In the genomic region with DNA sequence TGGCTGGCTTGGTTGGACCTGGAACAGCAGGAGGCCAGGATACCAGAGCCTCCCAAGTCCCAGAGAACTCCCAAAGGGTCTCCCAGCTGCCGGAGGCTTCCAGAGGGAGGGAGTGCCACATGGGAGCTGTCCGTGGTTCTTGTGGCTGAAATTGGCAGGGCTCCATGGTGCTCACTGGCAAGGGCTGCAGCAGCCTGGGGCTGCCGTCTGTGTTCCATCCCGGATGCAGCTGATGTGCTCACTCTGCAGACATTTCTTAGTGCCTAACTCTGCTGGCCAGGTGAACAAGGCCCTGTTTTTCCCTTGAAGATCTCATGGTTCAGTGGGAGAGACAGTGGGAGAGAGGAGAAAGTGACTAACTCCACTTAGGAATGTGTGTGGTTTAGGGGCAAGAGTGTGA, we compare ENCODE assay signal across 9 cellular contexts.
A peak's percentile ranks its signal among the peaks of the same experiment; 100 is the strongest.
DNase-seq lines count a peak whose midpoint lies in the region; TF ChIP-seq lines count a peak whose summit lies in the region.
"Had no signal": no experiment of that assay in that cellular context is flagged by ENCODE, and none has a peak within 500 bp of the region (broad histone marks: within the 10 kb centered on the region; RNA-seq: fewer than 3 reads in every experiment).

No MANE protein-coding gene starts in this region.

- H3K9me3 ChIP-seq in BLaER1 (no peaks in the 10 kb centered on the region), vagina (no peaks in the 10 kb centered on the region)

- H3K4me3 ChIP-seq in BLaER1 (no peak overlapping the region), vagina (no peak overlapping the region)

- no peaks in the 10 kb centered on the region for H3K4me1 Mint-ChIP-seq in activated naive CD8-positive, alpha-beta T cell treated with anti-CD3 and anti-CD28 coated beads for 36 hours

- DNase-seq in HuH-7 (ENCODE audit: low spot score) (peak; percentile 25), T47D (ENCODE audit: low read depth in 1 of 2, low spot score in 1 of 2) (peak; percentile 29 to 73), medulla oblongata (ENCODE audit: extremely low spot score) (peak; percentile 56), activated gamma-delta T cell treated with Interleukin-2 at 50 U/mL for 16 hours (no peak), vagina (ENCODE audit: extremely low spot score in 2 of 2) (no peak)
- no peak for DNase-seq in activated effector memory CD4-positive, alpha-beta T cell treated with anti-CD3 and anti-CD28 coated beads, Interleukin-2, amount 50 U/mL, for 16 hours
- no peak for DNase-seq in activated naive CD8-positive, alpha-beta T cell treated with anti-CD3 and anti-CD28 coated beads for 36 hours
- DNase-seq: activated T-cell treated with anti-CD3 and anti-CD28 coated beads, Interleukin-2, amount 50 U/mL, for 24 hours had no signal

- peaks cover 15% of the 10 kb centered on the region for H3K27me3 Mint-ChIP-seq in activated naive CD8-positive, alpha-beta T cell treated with anti-CD3 and anti-CD28 coated beads for 36 hours

- H3K9ac ChIP-seq in BLaER1: no peak overlapping the region

- H3K4me3 Mint-ChIP-seq in activated naive CD8-positive, alpha-beta T cell treated with anti-CD3 and anti-CD28 coated beads for 36 hours: no peak overlapping the region
- H3K4me3 Mint-ChIP-seq: activated T-cell treated with anti-CD3 and anti-CD28 coated beads, Interleukin-2, amount 50 U/mL, for 24 hours had no signal

- H3K9me3 Mint-ChIP-seq in activated naive CD8-positive, alpha-beta T cell treated with anti-CD3 and anti-CD28 coated beads for 36 hours: no peaks in the 10 kb centered on the region
- H3K9me3 Mint-ChIP-seq: activated T-cell treated with anti-CD3 and anti-CD28 coated beads, Interleukin-2, amount 50 U/mL, for 24 hours had no signal

- intact Hi-C loops in vagina (cut with DNase I): no loop called here

- H3K4me2 ChIP-seq in BLaER1: peak overlapping the region; percentile 36

- no peak overlapping the region for H3K27ac Mint-ChIP-seq in activated naive CD8-positive, alpha-beta T cell treated with anti-CD3 and anti-CD28 coated beads for 36 hours
- H3K27ac Mint-ChIP-seq: activated T-cell treated with anti-CD3 and anti-CD28 coated beads, Interleukin-2, amount 50 U/mL, for 24 hours had no signal

- no peaks in the 10 kb centered on the region for H3K36me3 Mint-ChIP-seq in activated naive CD8-positive, alpha-beta T cell treated with anti-CD3 and anti-CD28 coated beads for 36 hours

- no peak for TF ChIP-seq CTCF in vagina (IDR thresholded peaks at IDR 0.05)

- H3K36me3 ChIP-seq in BLaER1 (no peaks in the 10 kb centered on the region), vagina (no peaks in the 10 kb centered on the region)

- in situ Hi-C loops in T47D (cut with HindIII; ENCODE audit: low pct_unique_long_range_greater_than_20kb, low sequenced_read_pairs): no loop called here

- peaks cover 5% of the 10 kb centered on the region; the same call in 1 of the 2 replicates for H4K20me1 ChIP-seq in BLaER1

- H3K27ac ChIP-seq in BLaER1 (no peak overlapping the region), vagina (no peak overlapping the region)

- TF ChIP-seq POLR2A in vagina (IDR thresholded peaks at IDR 0.05): no peak

- peaks cover 21% of the 10 kb centered on the region for H3K4me1 ChIP-seq in BLaER1
- no peaks in the 10 kb centered on the region for H3K4me1 ChIP-seq in vagina

- H3K27me3 ChIP-seq in BLaER1 (no peaks in the 10 kb centered on the region), vagina (peaks cover 3% of the 10 kb centered on the region)

Comparison
In these comparisons a context has a peak if more than half of its experiments do, and no peak if none do; other contexts are left out.
1. DNase-seq: peak in HuH-7 (single experiment), T47D (2 of 2) and medulla oblongata (single experiment); none in activated gamma-delta T cell treated with Interleukin-2 at 50 U/mL for 16 hours (single experiment), activated effector memory CD4-positive, alpha-beta T cell treated with anti-CD3 and anti-CD28 coated beads, Interleukin-2, amount 50 U/mL, for 16 hours (single experiment), vagina (0 of 2) and activated naive CD8-positive, alpha-beta T cell treated with anti-CD3 and anti-CD28 coated beads for 36 hours (single experiment).